ENCODE assay signal across 1 cellular context in genomic region chr10:102245101-102245931, GRCh38.
A peak's percentile ranks its signal among the peaks of the same experiment; 100 is the strongest.
TF ChIP-seq lines count a peak whose summit lies in the region.

TSS of gene GBF1 (plus strand) at chr10:102245532. CDS start at chr10:102258939, 13,407 bp downstream.

TF ChIP-seq in HepG2, 621 proteins besides CTCF, POLR2A, EP300 and RAD21 (continued from another document and continues in another):
- TF ChIP-seq BORCS8-MEF2B (CRISPR knock-in tag; IDR thresholded peaks at IDR 0.05) (peak; percentile 70; the same call in 1 of the 2 replicates), HDAC1 (CRISPR knock-in tag; IDR thresholded peaks at IDR 0.05) (peak; percentile 92), MTERF4 (CRISPR knock-in tag; IDR thresholded peaks at IDR 0.05) (no peak), TBP (CRISPR knock-in tag; IDR thresholded peaks at IDR 0.05) (no peak), TBX2 (CRISPR knock-in tag; IDR thresholded peaks at IDR 0.05; ENCODE audit: borderline replicate concordance) (peak; percentile 47; the same call in 1 of the 2 replicates), ZNF549 (CRISPR knock-in tag; IDR thresholded peaks at IDR 0.05) (no peak), ZNF558 (CRISPR knock-in tag; IDR thresholded peaks at IDR 0.05; ENCODE audit: borderline replicate concordance) (peak; percentile 87; the same call in 1 of the 2 replicates), POGZ (CRISPR knock-in tag; IDR thresholded peaks at IDR 0.05) (peak; percentile 27; the same call in 1 of the 2 replicates), ZGPAT (CRISPR knock-in tag; IDR thresholded peaks at IDR 0.05) (peak; percentile 80), LBX2 (CRISPR knock-in tag; IDR thresholded peaks at IDR 0.05; ENCODE audit: borderline replicate concordance) (no peak), JUNB (CRISPR knock-in tag; IDR thresholded peaks at IDR 0.05; ENCODE audit: borderline replicate concordance) (no peak), DRAP1 (CRISPR knock-in tag; IDR thresholded peaks at IDR 0.05) (peak; percentile 85), NR2F6 (IDR thresholded peaks at IDR 0.05) (peak; percentile 76), NR2F6 (CRISPR knock-in tag; IDR thresholded peaks at IDR 0.05) (peak; percentile 68), ZNF264 (CRISPR knock-in tag; IDR thresholded peaks at IDR 0.05) (no peak), ZNF777 (CRISPR knock-in tag; IDR thresholded peaks at IDR 0.05) (peak; percentile 26; the same call in 1 of the 2 replicates), ZNF30 (CRISPR knock-in tag; IDR thresholded peaks at IDR 0.05) (no peak), MIER3 (CRISPR knock-in tag; IDR thresholded peaks at IDR 0.05; ENCODE audit: borderline replicate concordance) (no peak), ZBTB3 (CRISPR knock-in tag; IDR thresholded peaks at IDR 0.05; ENCODE audit: borderline replicate concordance, low read depth) (no peak), ZNF263 (CRISPR knock-in tag; IDR thresholded peaks at IDR 0.05) (no peak), ZNF790 (CRISPR knock-in tag; IDR thresholded peaks at IDR 0.05; ENCODE audit: borderline replicate concordance) (no peak), HNRNPK (IDR thresholded peaks at IDR 0.05; ENCODE audit: low read depth, low read length, poor library complexity, severe bottlenecking) (no peak), ZNF121 (CRISPR knock-in tag; IDR thresholded peaks at IDR 0.05) (no peak), SSRP1 (CRISPR knock-in tag; IDR thresholded peaks at IDR 0.05) (no peak), HIVEP1 (CRISPR knock-in tag; IDR thresholded peaks at IDR 0.05) (no peak), KDM1A (CRISPR knock-in tag; IDR thresholded peaks at IDR 0.05) (no peak), SNAI1 (CRISPR knock-in tag; IDR thresholded peaks at IDR 0.05; ENCODE audit: borderline replicate concordance) (no peak; the same call in 1 of the 2 replicates), SOX13 (IDR thresholded peaks at IDR 0.05) (peak; percentile 83; the same call in 1 of the 2 replicates), SOX13 (CRISPR knock-in tag; conservative IDR thresholded peaks at IDR 0.05 in 1 of 2, IDR thresholded peaks at IDR 0.05 in 1 of 2) (peak in 1 of 2 experiments; percentile 8; a peak in 1 of 4 replicates), MEF2D (CRISPR knock-in tag; IDR thresholded peaks at IDR 0.05) (peak; percentile 45; the same call in 1 of the 2 replicates), FOXK1 (CRISPR knock-in tag; IDR thresholded peaks at IDR 0.05; ENCODE audit: borderline replicate concordance, low read depth) (0 out of 2 replicates have a peak, but pooled peaks have one; percentile 13), GPBP1L1 (CRISPR knock-in tag; IDR thresholded peaks at IDR 0.05) (no peak), ZFYVE20 (CRISPR knock-in tag; IDR thresholded peaks at IDR 0.05; ENCODE audit: borderline replicate concordance, low read depth) (no peak), ZBTB8A (CRISPR knock-in tag; IDR thresholded peaks at IDR 0.05; ENCODE audit: borderline replicate concordance, low read depth) (no peak), HINFP (CRISPR knock-in tag; IDR thresholded peaks at IDR 0.05; ENCODE audit: low read depth) (no peak), NCOA5 (CRISPR knock-in tag; IDR thresholded peaks at IDR 0.05) (no peak), SNAPC5 (CRISPR knock-in tag; IDR thresholded peaks at IDR 0.05; ENCODE audit: borderline replicate concordance) (no peak), ZNF564 (CRISPR knock-in tag; IDR thresholded peaks at IDR 0.05) (no peak), ZFP1 (CRISPR knock-in tag; IDR thresholded peaks at IDR 0.05) (no peak), ZBTB25 (CRISPR knock-in tag; IDR thresholded peaks at IDR 0.05) (no peak), ZNF468 (CRISPR knock-in tag; IDR thresholded peaks at IDR 0.05) (no peak), CREBL2 (CRISPR knock-in tag; IDR thresholded peaks at IDR 0.05; ENCODE audit: borderline replicate concordance) (no peak), ZBTB37 (CRISPR knock-in tag; IDR thresholded peaks at IDR 0.05) (no peak), ZNF256 (CRISPR knock-in tag; conservative IDR thresholded peaks at IDR 0.05) (no peak; the same call in 1 of the 2 replicates), RBM39 (IDR thresholded peaks at IDR 0.05; ENCODE audit: low read depth, low read length, poor library complexity, severe bottlenecking) (no peak), SP2 (CRISPR knock-in tag; IDR thresholded peaks at IDR 0.05) (peak; percentile 95), PBX3 (CRISPR knock-in tag; IDR thresholded peaks at IDR 0.05; ENCODE audit: borderline replicate concordance) (no peak; the same call in 1 of the 2 replicates), ZNF724P (CRISPR knock-in tag; IDR thresholded peaks at IDR 0.05; ENCODE audit: borderline replicate concordance) (no peak), AHDC1 (CRISPR knock-in tag; IDR thresholded peaks at IDR 0.05; ENCODE audit: borderline replicate concordance) (no peak), MIXL1 (CRISPR knock-in tag; IDR thresholded peaks at IDR 0.05) (peak; percentile 21; the same call in 1 of the 2 replicates), MYC (CRISPR knock-in tag; IDR thresholded peaks at IDR 0.05; ENCODE audit: borderline replicate concordance) (peak; percentile 41; the same call in 1 of the 2 replicates), HMG20A (CRISPR knock-in tag; IDR thresholded peaks at IDR 0.05; ENCODE audit: borderline replicate concordance) (no peak), ZNF350 (CRISPR knock-in tag; IDR thresholded peaks at IDR 0.05; ENCODE audit: borderline replicate concordance, low read depth) (peak; percentile 79; the same call in 1 of the 2 replicates), ZFP62 (CRISPR knock-in tag; IDR thresholded peaks at IDR 0.05) (no peak), JDP2 (CRISPR knock-in tag; IDR thresholded peaks at IDR 0.05; ENCODE audit: borderline replicate concordance) (no peak), ISX (CRISPR knock-in tag; conservative IDR thresholded peaks at IDR 0.05) (no peak)
